Comparison of ENCODE assay signal across 9 cellular contexts in the genomic region with DNA sequence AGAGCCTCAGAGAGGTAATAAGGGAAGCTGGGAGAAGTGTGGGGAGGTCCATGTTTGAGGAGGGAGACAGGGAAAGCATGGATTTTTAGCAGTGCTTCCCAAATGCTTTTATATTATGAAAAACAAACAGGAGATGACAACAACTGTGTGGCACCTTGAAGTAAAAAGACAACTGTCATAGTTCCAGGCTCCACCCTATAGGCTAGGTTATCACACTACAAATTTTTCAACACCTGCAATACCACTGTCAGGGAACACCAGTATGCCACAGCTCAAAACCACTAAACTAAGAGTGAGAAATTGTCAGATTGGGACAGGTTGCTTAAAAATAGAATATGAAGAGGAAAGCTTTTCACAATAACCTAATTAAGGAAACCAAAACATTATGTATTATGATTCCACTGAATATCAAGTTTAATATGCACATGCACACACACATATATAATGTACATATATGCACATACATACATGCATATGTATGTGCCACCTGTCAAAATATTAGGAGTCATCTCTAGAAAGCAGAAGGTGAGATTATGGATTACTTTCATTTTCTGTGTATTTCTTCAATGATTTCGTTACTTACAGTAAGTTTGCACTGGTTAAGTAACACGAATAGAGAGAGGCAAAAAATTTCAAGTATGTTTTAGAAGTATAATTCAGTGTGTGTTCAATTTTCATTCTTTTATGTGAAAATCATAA.
DNase-seq lines count a peak whose midpoint lies in the region; ATAC-seq and TF ChIP-seq lines count a peak whose summit lies in the region.
"Had no signal": no experiment of that assay in that cellular context is flagged by ENCODE, and none has a peak within 500 bp of the region (broad histone marks: within the 10 kb centered on the region; RNA-seq: fewer than 3 reads in every experiment).

No MANE protein-coding gene starts in this region.

- peaks cover 11% of the 10 kb centered on the region for H3K36me3 Mint-ChIP-seq in CD8-positive, alpha-beta T cell
- no peaks in the 10 kb centered on the region for H3K36me3 Mint-ChIP-seq in dendritic cell treated with granulocyte-macrophage colony-stimulating factor and Interleukin-4, amounts not matched to agents 40 ng/mL and 50 ng/mL, for 4 days (ENCODE audit: low read depth)

- DNase-seq in CD8-positive, alpha-beta T cell, result no peak
- no peak for DNase-seq in posterior vena cava (ENCODE audit: low spot score)
- no peak for DNase-seq in NCI-H524 (lab: John Stamatoyannopoulos, UW)
- DNase-seq in COR-L47 (lab: John Stamatoyannopoulos, UW), result no peak
- DNase-seq in NCI-H1930 (lab: John Stamatoyannopoulos, UW), result no peak
- DNase-seq: activated CD4-positive, CD25-positive, alpha-beta regulatory T cell treated with anti-CD3 and anti-CD28 coated beads, Interleukin-2, amount 50 U/mL, for 72 hours had no signal

- H3K36me3 ChIP-seq in CD8-positive, alpha-beta T cell (ENCODE audit: insufficient read depth, low read length), result no peaks in the 10 kb centered on the region

- ATAC-seq in CD8-positive, alpha-beta T cell, result peak; percentile 51
- ATAC-seq in GM19452 (IDR thresholded peaks at IDR 0.05; ENCODE audit: unreplicated experiment) (peak; percentile 94), HG03139 (IDR thresholded peaks at IDR 0.05; ENCODE audit: unreplicated experiment) (peak; percentile 84)

- POLR2A ChIA-PET in CD8-positive, alpha-beta T cell (lab: Charles Lee), result interaction anchor here (0.8 kb wide), 1 partner anchor 9 kb away, joined by 3 read pairs; no protein-coding TSS in a partner anchor

- TF ChIP-seq CTCF in CD8-positive, alpha-beta T cell (IDR thresholded peaks at IDR 0.05), result no peak

- H3K27ac Mint-ChIP-seq in CD8-positive, alpha-beta T cell, result peak overlapping the region; percentile 89
- H3K27ac Mint-ChIP-seq in dendritic cell treated with granulocyte-macrophage colony-stimulating factor and Interleukin-4, amounts not matched to agents 40 ng/mL and 50 ng/mL, for 4 days, result no peak overlapping the region

- CTCF ChIA-PET in CD8-positive, alpha-beta T cell (lab: Charles Lee), result no interaction called here

- H3K4me1 Mint-ChIP-seq in CD8-positive, alpha-beta T cell (ENCODE audit: low read depth), result peaks cover 29% of the 10 kb centered on the region
- H3K4me1 Mint-ChIP-seq in dendritic cell treated with granulocyte-macrophage colony-stimulating factor and Interleukin-4, amounts not matched to agents 40 ng/mL and 50 ng/mL, for 4 days (ENCODE audit: low read depth), result peaks cover 5% of the 10 kb centered on the region

- H3K27ac ChIP-seq in CD8-positive, alpha-beta T cell (ENCODE audit: low read depth, low read length), result peak overlapping the region; percentile 49

- H3K4me1 ChIP-seq in CD8-positive, alpha-beta T cell (ENCODE audit: insufficient read depth, low read length), result peaks cover 18% of the 10 kb centered on the region

- H3K27me3 ChIP-seq in CD8-positive, alpha-beta T cell (ENCODE audit: insufficient read depth, low read length), result no peaks in the 10 kb centered on the region

- H3K4me3 Mint-ChIP-seq in CD8-positive, alpha-beta T cell, result peak overlapping the region; percentile 83
- peak overlapping the region; percentile 24 for H3K4me3 Mint-ChIP-seq in dendritic cell treated with granulocyte-macrophage colony-stimulating factor and Interleukin-4, amounts not matched to agents 40 ng/mL and 50 ng/mL, for 4 days

- peaks cover 11% of the 10 kb centered on the region for H3K9me3 Mint-ChIP-seq in CD8-positive, alpha-beta T cell
- H3K9me3 Mint-ChIP-seq in dendritic cell treated with granulocyte-macrophage colony-stimulating factor and Interleukin-4, amounts not matched to agents 40 ng/mL and 50 ng/mL, for 4 days, result no peaks in the 10 kb centered on the region

- H3K9me3 ChIP-seq in CD8-positive, alpha-beta T cell (ENCODE audit: low read length), result no peaks in the 10 kb centered on the region

- intact Hi-C loops in CD8-positive, alpha-beta T cell (cut with DNase I, micrococcal nuclease), result loop anchor here (10.0 kb wide), 3 partner anchors 266 to 524 kb away; partner anchors contain the start of gene PTPRK (in 1 of the 2)
- intact Hi-C loops in dendritic cell treated with granulocyte-macrophage colony-stimulating factor and Interleukin-4, amounts not matched to agents 40 ng/mL and 50 ng/mL, for 4 days (cut with micrococcal nuclease), result no loop called here
- intact Hi-C loops in posterior vena cava (cut with DNase I), result no loop called here

- H3K27me3 Mint-ChIP-seq in CD8-positive, alpha-beta T cell (ENCODE audit: low read depth), result no peaks in the 10 kb centered on the region
- no peaks in the 10 kb centered on the region for H3K27me3 Mint-ChIP-seq in dendritic cell treated with granulocyte-macrophage colony-stimulating factor and Interleukin-4, amounts not matched to agents 40 ng/mL and 50 ng/mL, for 4 days

- H3K4me3 ChIP-seq in CD8-positive, alpha-beta T cell (ENCODE audit: low read depth, low read length), result peak overlapping the region; percentile 42

Comparison
In these comparisons a context has a peak if more than half of its experiments do, and no peak if none do; other contexts are left out.
1. intact Hi-C loops: an anchor here in CD8-positive, alpha-beta T cell (10.0 kb wide); none called in dendritic cell treated with granulocyte-macrophage colony-stimulating factor and Interleukin-4, amounts not matched to agents 40 ng/mL and 50 ng/mL, for 4 days and posterior vena cava.